Comparison of ENCODE assay signal across 12 cellular contexts in genomic region chr2:178205853-178206516, GRCh38. TPM values are rescaled to one million over a fixed set of nuclear protein-coding genes. Genes with fewer than 3 reads are reported as not detected.
DNase-seq lines count a peak whose midpoint lies in the region; ATAC-seq, FAIRE-seq and TF ChIP-seq lines count a peak whose summit lies in the region.
"Had no signal": no experiment of that assay in that cellular context is flagged by ENCODE, and none has a peak within 500 bp of the region (broad histone marks: within the 10 kb centered on the region; RNA-seq: fewer than 3 reads in every experiment).

No MANE protein-coding gene starts in this region.

- H3K27me3 ChIP-seq in SJCRH30, result no peaks in the 10 kb centered on the region
- H3K27me3 ChIP-seq: stomach had no signal

- H3K4me3 ChIP-seq in SJCRH30 (no peak overlapping the region), fibroblast of pulmonary artery (replicated peaks; ENCODE audit: low read depth, low read length) (no peak overlapping the region)
- H3K4me3 ChIP-seq: stomach had no signal

- no peak for TF ChIP-seq POLR2A in H54 (IDR thresholded peaks at IDR 0.05; ENCODE audit: low read depth, low read length)

- peak; percentile 17 for DNase-seq in H54 (ENCODE audit: insufficient read length, low spot score)
- peak in 1 of 2 experiments; percentile 52 for DNase-seq in SJCRH30
- DNase-seq in fibroblast of pulmonary artery (ENCODE audit: low read depth), result peak; percentile 15
- DNase-seq in stromal cell of bone marrow (ENCODE audit: low read depth), result peak; percentile 46
- DNase-seq in hypothalamus (lab: John Stamatoyannopoulos, UW), result no peak
- DNase-seq in SHP77 treated with DMSO at 0.1 percent for 48 hours (lab: John Stamatoyannopoulos, UW), result no peak
- DNase-seq: activated T-cell treated with anti-CD3 and anti-CD28 coated beads, Interleukin-2, amount 50 U/mL, for 1 hour; amniotic stem cell; cortex of kidney; glutamatergic neuron; stomach had no signal

- peaks cover 8% of the 10 kb centered on the region for H3K4me1 ChIP-seq in SJCRH30

- H3K36me3 ChIP-seq in SJCRH30, result no peaks in the 10 kb centered on the region
- H3K36me3 ChIP-seq: stomach had no signal

- ATAC-seq in HG03469 (IDR thresholded peaks at IDR 0.05; ENCODE audit: unreplicated experiment), result no peak

- no peak for TF ChIP-seq CTCF in fibroblast of pulmonary artery (IDR thresholded peaks at IDR 0.05; ENCODE audit: low read length, missing control alignments)

- H3K27ac ChIP-seq in SJCRH30, result peak overlapping the region; percentile 9; the same call in 1 of the 2 replicates
- H3K27ac ChIP-seq: stomach had no signal

- peak; percentile 89 for FAIRE-seq in H54 (lab: Jason Lieb, UNC)

- H3K9me3 ChIP-seq in SJCRH30 (replicated peaks), result no peaks in the 10 kb centered on the region
- H3K9me3 ChIP-seq: stomach had no signal

RNA-seq across cellular contexts. Expression of gene OSBPL6, which starts 11.7 kb away (rescaled TPM):
- total RNA-seq in SJCRH30 (2014; rRNA removed; shearing (Covaris generic)), result 13.6 and 14.6 TPM in 2 replicates

Comparison
In these comparisons a context has a peak if more than half of its experiments do, and no peak if none do; other contexts are left out.
1. DNase-seq: peak in H54 (single experiment), fibroblast of pulmonary artery (single experiment) and stromal cell of bone marrow (single experiment); none in hypothalamus (0 of 51) and SHP77 treated with DMSO at 0.1 percent for 48 hours (single experiment).